2 cellular contexts compared by ENCODE assay signal in genomic region chr12:108890208-108890607, GRCh38.
A peak's percentile ranks its signal among the peaks of the same experiment; 100 is the strongest.
TF ChIP-seq lines count a peak whose summit lies in the region.

No MANE protein-coding gene starts in this region.

TF ChIP-seq in IMR-90, 13 proteins besides CTCF, POLR2A, EP300 and RAD21:
- TF ChIP-seq ELK1 (IDR thresholded peaks at IDR 0.05; ENCODE audit: borderline replicate concordance, low read depth, low read length) (no peak), USF2 (IDR thresholded peaks at IDR 0.05; ENCODE audit: low read depth, low read length) (no peak), RFX5 (IDR thresholded peaks at IDR 0.05; ENCODE audit: low read depth, low read length) (no peak), RCOR1 (IDR thresholded peaks at IDR 0.05; ENCODE audit: insufficient replicate concordance, low read length) (no peak), SMC3 (IDR thresholded peaks at IDR 0.05; ENCODE audit: low read depth, low read length) (no peak), MAFK (IDR thresholded peaks at IDR 0.05; ENCODE audit: low read depth, low read length) (no peak), MXI1 (IDR thresholded peaks at IDR 0.05; ENCODE audit: borderline replicate concordance, low read depth, low read length) (no peak), CEBPB (IDR thresholded peaks at IDR 0.05; ENCODE audit: low read depth, low read length) (no peak), BHLHE40 (IDR thresholded peaks at IDR 0.05; ENCODE audit: low read depth, low read length) (no peak), CHD1 (IDR thresholded peaks at IDR 0.05; ENCODE audit: low read depth, low read length) (no peak), MAZ (IDR thresholded peaks at IDR 0.05; ENCODE audit: borderline replicate concordance, low read depth, low read length) (no peak), NFE2L2 (IDR thresholded peaks at IDR 0.05; ENCODE audit: low read depth, low read length) (no peak), FOS (IDR thresholded peaks at IDR 0.05; ENCODE audit: low read depth, low read length) (no peak)

TF ChIP-seq in liver, 16 proteins besides CTCF, POLR2A, EP300 and RAD21:
- TF ChIP-seq RXRA (IDR thresholded peaks at IDR 0.05) (no peak), SP1 (IDR thresholded peaks at IDR 0.05) (no peak), FOXA2 (IDR thresholded peaks at IDR 0.05) (no peak), MAX (IDR thresholded peaks at IDR 0.05) (no peak), HNF4A (conservative IDR thresholded peaks at IDR 0.05) (no peak), YY1 (IDR thresholded peaks at IDR 0.05) (no peak), REST (IDR thresholded peaks at IDR 0.05) (peak; percentile 97), EGR1 (IDR thresholded peaks at IDR 0.05; ENCODE audit: low read depth in 2 of 2) (no peak)
